Comparison of ENCODE assay signal across 14 cellular contexts in the genomic region with DNA sequence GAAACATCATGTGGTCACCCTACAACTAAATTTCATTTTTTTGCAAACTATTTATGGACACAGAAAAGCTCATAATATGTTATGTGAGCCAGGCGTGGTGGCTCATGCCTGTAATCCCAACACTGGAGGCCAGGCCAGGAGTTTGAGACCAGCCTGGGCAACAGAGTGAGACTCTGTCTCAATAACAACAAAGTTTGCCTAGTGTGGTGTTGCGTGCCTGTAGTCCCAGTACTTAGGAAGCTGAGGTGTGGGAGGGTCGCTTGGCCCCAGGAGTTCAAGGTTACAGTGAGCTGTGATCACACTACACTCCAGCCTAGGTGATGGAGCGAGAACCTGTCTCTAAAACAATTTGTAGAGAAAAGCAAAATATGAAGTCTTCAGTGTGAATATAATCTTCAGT.
"Had no signal": no experiment of that assay in that cellular context is flagged by ENCODE, and none has a peak within 500 bp of the region (broad histone marks: within the 10 kb centered on the region; RNA-seq: fewer than 3 reads in every experiment).

No MANE protein-coding gene starts in this region.

- H3K27ac Mint-ChIP-seq: activated naive CD4-positive, alpha-beta T cell treated with anti-CD3 and anti-CD28 coated beads for 36 hours; neural progenitor cell; stimulated activated memory B cell treated with anti-CD40 and anti-IgM and Interleukin-4, amounts not matched to agents 10 μg/mL and 1 μg/mL and 100 μg/mL, for 72 hours; type B pancreatic cell had no signal

- DNase-seq: activated CD4-positive, alpha-beta T cell treated with anti-CD3 and anti-CD28 coated beads for 1 hour; activated naive CD4-positive, alpha-beta T cell treated with anti-CD3 and anti-CD28 coated beads for 36 hours; dorsolateral prefrontal cortex; erythroblast; ovary; sigmoid colon; spleen; T-helper 1 cell had no signal

- H3K27ac ChIP-seq: gastroesophageal sphincter, neural progenitor cell, ovary, sigmoid colon, suprapubic skin had no signal

- H3K9ac ChIP-seq: neural progenitor cell had no signal

- H3K27me3 ChIP-seq: dorsolateral prefrontal cortex, gastroesophageal sphincter, ovary, sigmoid colon, spleen, suprapubic skin had no signal

- ATAC-seq: gastroesophageal sphincter; stimulated activated memory B cell treated with anti-CD40 and anti-IgM and Interleukin-4, amounts not matched to agents 10 μg/mL and 1 μg/mL and 100 μg/mL, for 72 hours had no signal

- H3K9me3 ChIP-seq: gastroesophageal sphincter, ovary, sigmoid colon, spleen, suprapubic skin had no signal

- H3K4me2 ChIP-seq: neural progenitor cell had no signal

- H3K9me3 Mint-ChIP-seq: activated naive CD4-positive, alpha-beta T cell treated with anti-CD3 and anti-CD28 coated beads for 36 hours; neural progenitor cell; stimulated activated memory B cell treated with anti-CD40 and anti-IgM and Interleukin-4, amounts not matched to agents 10 μg/mL and 1 μg/mL and 100 μg/mL, for 72 hours; type B pancreatic cell had no signal

- H3K4me1 ChIP-seq: neural progenitor cell had no signal

- H3K27me3 Mint-ChIP-seq: stimulated activated memory B cell treated with anti-CD40 and anti-IgM and Interleukin-4, amounts not matched to agents 10 μg/mL and 1 μg/mL and 100 μg/mL, for 72 hours; type B pancreatic cell had no signal

- H3K4me3 Mint-ChIP-seq: activated naive CD4-positive, alpha-beta T cell treated with anti-CD3 and anti-CD28 coated beads for 36 hours; neural progenitor cell; stimulated activated memory B cell treated with anti-CD40 and anti-IgM and Interleukin-4, amounts not matched to agents 10 μg/mL and 1 μg/mL and 100 μg/mL, for 72 hours; type B pancreatic cell had no signal

- FAIRE-seq: islet of Langerhans had no signal

- H3K36me3 ChIP-seq: neural progenitor cell, ovary had no signal

- H3K4me3 ChIP-seq: dorsolateral prefrontal cortex, gastroesophageal sphincter, neural progenitor cell, ovary, sigmoid colon, spleen, suprapubic skin had no signal

- H2AFZ ChIP-seq: neural progenitor cell had no signal
